In the genomic region with DNA sequence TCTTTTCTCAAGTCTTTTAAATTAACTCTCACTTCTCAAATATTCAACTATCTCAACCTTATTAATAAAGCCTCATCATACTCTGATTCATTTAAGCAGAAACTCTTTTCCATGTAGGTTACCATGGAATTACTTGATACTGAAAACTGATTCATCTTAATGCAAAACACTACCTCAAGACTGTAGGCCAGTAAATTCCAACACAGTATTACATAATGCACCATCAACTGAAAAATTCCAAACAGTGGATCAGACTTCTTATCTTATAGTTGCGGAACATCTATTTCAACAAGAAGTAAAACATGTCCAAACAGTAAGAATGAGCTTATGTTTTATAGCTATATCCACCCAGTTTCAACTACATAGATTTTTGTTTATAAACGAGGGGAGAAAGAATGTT, we compare ENCODE assay signal across 20 cellular contexts.
DNase-seq lines count a peak whose midpoint lies in the region; ATAC-seq and TF ChIP-seq lines count a peak whose summit lies in the region.
"Had no signal": no experiment of that assay in that cellular context is flagged by ENCODE, and none has a peak within 500 bp of the region (broad histone marks: within the 10 kb centered on the region; RNA-seq: fewer than 3 reads in every experiment).

No MANE protein-coding gene starts in this region.

- DNase-seq in AG04450 (ENCODE audit: low read depth, low spot score) (peak; percentile 34), brain microvascular endothelial cell (peak; percentile 45), foreskin keratinocyte (peak; percentile 53 to 63), hypothalamus (lab: John Stamatoyannopoulos, UW) (no peak)
- no peak for DNase-seq in stimulated activated naive CD4-positive, alpha-beta T cell (lab: John Stamatoyannopoulos, UW)
- DNase-seq: activated CD8-positive, alpha-beta memory T cell treated with anti-CD3 and anti-CD28 coated beads, Interleukin-2, amount 50 U/mL, for 4 hours; activated gamma-delta T cell; Karpas-422; left cardiac atrium; naive thymus-derived CD8-positive, alpha-beta T cell; NCI-H187; NCI-H748 treated with DMSO at 0.1 percent for 48 hours; right lobe of liver; stimulated activated CD4-positive, alpha-beta T cell treated with anti-CD3 and anti-CD28 coated beads, Interleukin-15, amount 100 ng/mL, for 24 hours; upper lobe of left lung had no signal

- in situ Hi-C loops in brain microvascular endothelial cell (cut with HindIII; ENCODE audit: low pct_ligation_motif_present, low sequenced_read_pairs), result no loop called here

- H3K27ac ChIP-seq in AG04450 (ENCODE audit: low read depth, low read length) (no peak overlapping the region), HEK293 (ENCODE audit: extremely low read depth, low read depth, low read length) (no peak overlapping the region), brain microvascular endothelial cell (no peak overlapping the region), foreskin keratinocyte (no peak overlapping the region)
- H3K27ac ChIP-seq: parathyroid adenoma, right lobe of liver, upper lobe of left lung had no signal

- no peaks in the 10 kb centered on the region for H3K36me3 ChIP-seq in HEK293 (ENCODE audit: control insufficient read depth in 2 of 2, insufficient read depth in 1 of 2, low read length in 2 of 2)
- H3K36me3 ChIP-seq in brain microvascular endothelial cell (replicated peaks), result no peaks in the 10 kb centered on the region
- H3K36me3 ChIP-seq: HAP-1, right lobe of liver, upper lobe of left lung had no signal

- POLR2A ChIA-PET in AG04450 (lab: Yijun Ruan, JAX) (interaction anchor here (1.1 kb wide), 1 partner anchor 122 kb away, joined by 3 read pairs; no protein-coding TSS in a partner anchor), HEK293 (lab: Yijun Ruan, JAX) (no interaction called here)

- H3K9me3 ChIP-seq in AG04450 (ENCODE audit: control insufficient read depth, insufficient read depth, low read length) (no peaks in the 10 kb centered on the region), HEK293 (ENCODE audit: control insufficient read depth, insufficient read depth, low read depth, low read length) (no peaks in the 10 kb centered on the region)
- H3K9me3 ChIP-seq: HAP-1, right lobe of liver, upper lobe of left lung had no signal

- H3K27me3 ChIP-seq in AG04450 (ENCODE audit: control insufficient read depth, insufficient read depth, low read length) (no peaks in the 10 kb centered on the region), brain microvascular endothelial cell (replicated peaks) (no peaks in the 10 kb centered on the region), foreskin keratinocyte (no peaks in the 10 kb centered on the region)
- H3K27me3 ChIP-seq: right lobe of liver, upper lobe of left lung had no signal

- CTCF ChIA-PET in AG04450 (lab: Charles Lee), result interaction anchor here (0.8 kb wide), 1 partner anchor 201 kb away, joined by 3 read pairs; no protein-coding TSS in a partner anchor
- CTCF ChIA-PET in HEK293 (lab: Yijun Ruan, JAX), result interaction anchor here (0.5 kb wide), 1 partner anchor 177 kb away, joined by 3 read pairs; no protein-coding TSS in a partner anchor

- no peak for TF ChIP-seq CTCF in AG04450 (IDR thresholded peaks at IDR 0.05; ENCODE audit: low read depth, low read length)
- TF ChIP-seq CTCF in HEK293 (tag by site-specific recombination; IDR thresholded peaks at IDR 0.05), result no peak
- TF ChIP-seq CTCF in brain microvascular endothelial cell (IDR thresholded peaks at IDR 0.05; ENCODE audit: low read depth, low read length, missing control alignments), result no peak
- no peak for TF ChIP-seq CTCF in foreskin keratinocyte (conservative IDR thresholded peaks at IDR 0.05)

- ATAC-seq in foreskin keratinocyte (no peak), HG03565 (IDR thresholded peaks at IDR 0.05; ENCODE audit: unreplicated experiment) (no peak), HG03280 (IDR thresholded peaks at IDR 0.05; ENCODE audit: unreplicated experiment) (no peak)
- ATAC-seq: naive thymus-derived CD8-positive, alpha-beta T cell; right lobe of liver had no signal

- H3K4me1 ChIP-seq in HEK293 (ENCODE audit: control insufficient read depth, insufficient read depth, low read length), result no peaks in the 10 kb centered on the region
- H3K4me1 ChIP-seq in foreskin keratinocyte, result no peaks in the 10 kb centered on the region
- H3K4me1 ChIP-seq: HAP-1, parathyroid adenoma, right lobe of liver had no signal

- no peak overlapping the region for H3K4me3 ChIP-seq in AG04450 (ENCODE audit: low read depth, low read length)
- H3K4me3 ChIP-seq in HEK293 (ENCODE audit: low read depth, low read length), result no peak overlapping the region
- H3K4me3 ChIP-seq in brain microvascular endothelial cell (ENCODE audit: low read depth, low read length), result no peak overlapping the region
- H3K4me3 ChIP-seq: HAP-1, right lobe of liver, upper lobe of left lung had no signal

TF ChIP-seq in HEK293, 187 proteins besides CTCF, POLR2A, EP300 and RAD21:
- TF ChIP-seq ZNF777 (tag by site-specific recombination; IDR thresholded peaks at IDR 0.05; ENCODE audit: borderline replicate concordance), result no peak
- 0 out of 2 replicates have a peak, but pooled peaks have one; percentile 14 for TF ChIP-seq ZNF600 (tag by site-specific recombination; IDR thresholded peaks at IDR 0.05)

Comparison
In these comparisons a context has a peak if more than half of its experiments do, and no peak if none do; other contexts are left out.
1. DNase-seq: peak in AG04450 (single experiment), brain microvascular endothelial cell (single experiment) and foreskin keratinocyte (2 of 2); none in hypothalamus (0 of 51) and stimulated activated naive CD4-positive, alpha-beta T cell (0 of 6).